In the genomic region with DNA sequence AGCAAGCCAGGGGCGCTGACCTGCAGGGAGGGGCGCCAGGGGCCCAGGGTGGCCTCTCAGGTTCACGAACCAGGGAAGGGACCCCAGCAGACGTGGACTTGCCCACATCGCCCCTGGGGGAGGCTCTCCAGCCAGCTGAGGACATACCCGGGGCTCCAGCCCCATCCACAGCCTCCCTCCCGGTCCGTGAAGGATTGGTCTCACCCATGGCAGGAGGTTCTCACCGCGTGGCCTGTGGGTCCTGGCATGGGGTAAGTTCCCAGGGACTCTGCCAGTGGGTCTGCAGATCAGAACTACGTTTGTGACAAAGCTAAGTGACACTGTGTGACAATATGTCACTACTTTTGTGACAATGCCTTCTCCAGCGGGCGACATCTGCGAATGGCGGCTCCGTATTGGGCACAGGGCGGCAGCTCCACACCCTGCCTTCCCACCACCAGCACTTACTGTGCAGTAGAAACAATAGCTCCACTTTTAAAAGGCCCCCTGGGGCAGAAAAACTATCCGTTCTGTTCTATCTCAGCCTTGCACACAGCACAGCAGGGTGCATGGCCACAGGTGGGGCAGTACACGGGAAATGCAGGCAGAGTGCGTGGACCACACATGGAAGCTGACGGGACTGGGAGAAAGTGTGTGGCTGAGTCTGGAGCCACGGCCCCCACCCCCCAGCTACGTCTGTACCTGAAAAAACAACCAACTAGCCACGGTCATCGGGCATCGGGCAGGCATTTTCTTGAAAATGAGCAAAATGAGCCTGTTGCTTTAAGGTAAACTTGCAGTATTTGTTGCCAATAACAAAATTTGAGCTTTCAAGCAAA, we compare ENCODE assay signal across 2 cellular contexts.
TF ChIP-seq lines count a peak whose summit lies in the region.

No MANE protein-coding gene starts in this region.

TF ChIP-seq in HEK293, 187 proteins besides CTCF, POLR2A, EP300 and RAD21 (continued from another document and continues in another):
- TF ChIP-seq, protein P1, sequence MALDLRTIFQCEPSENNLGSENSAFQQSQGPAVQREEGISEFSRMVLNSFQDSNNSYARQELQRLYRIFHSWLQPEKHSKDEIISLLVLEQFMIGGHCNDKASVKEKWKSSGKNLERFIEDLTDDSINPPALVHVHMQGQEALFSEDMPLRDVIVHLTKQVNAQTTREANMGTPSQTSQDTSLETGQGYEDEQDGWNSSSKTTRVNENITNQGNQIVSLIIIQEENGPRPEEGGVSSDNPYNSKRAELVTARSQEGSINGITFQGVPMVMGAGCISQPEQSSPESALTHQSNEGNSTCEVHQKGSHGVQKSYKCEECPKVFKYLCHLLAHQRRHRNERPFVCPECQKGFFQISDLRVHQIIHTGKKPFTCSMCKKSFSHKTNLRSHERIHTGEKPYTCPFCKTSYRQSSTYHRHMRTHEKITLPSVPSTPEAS (tag by site-specific recombination; IDR thresholded peaks at IDR 0.05), result no peak
- TF ChIP-seq ZNF354C (tag by site-specific recombination; IDR thresholded peaks at IDR 0.05; ENCODE audit: borderline replicate concordance, low read depth) (no peak), ZNF248 (tag by site-specific recombination; IDR thresholded peaks at IDR 0.05) (no peak), ZNF571 (tag by site-specific recombination; IDR thresholded peaks at IDR 0.05) (no peak), ZNF394 (tag by site-specific recombination; IDR thresholded peaks at IDR 0.05; ENCODE audit: borderline replicate concordance) (no peak), WT1 (tag by site-specific recombination; IDR thresholded peaks at IDR 0.05) (no peak), GFI1B (tag by site-specific recombination; IDR thresholded peaks at IDR 0.05) (no peak), ZNF561 (tag by site-specific recombination; IDR thresholded peaks at IDR 0.05; ENCODE audit: borderline replicate concordance) (no peak), TRIM28 (IDR thresholded peaks at IDR 0.05; ENCODE audit: borderline replicate concordance, low read length) (no peak), ZNF621 (tag by site-specific recombination; IDR thresholded peaks at IDR 0.05) (no peak), ZNF510 (tag by site-specific recombination; IDR thresholded peaks at IDR 0.05; ENCODE audit: insufficient replicate concordance) (no peak), MYNN (tag by site-specific recombination; IDR thresholded peaks at IDR 0.05; ENCODE audit: borderline replicate concordance) (no peak), SCRT1 (tag by site-specific recombination; IDR thresholded peaks at IDR 0.05; ENCODE audit: borderline replicate concordance) (peak; percentile 52; the same call in 1 of the 2 replicates), ZBTB20 (tag by site-specific recombination; IDR thresholded peaks at IDR 0.05) (no peak), ZIC2 (tag by site-specific recombination; IDR thresholded peaks at IDR 0.05) (peak; percentile 41; the same call in 1 of the 2 replicates), ZNF785 (tag by site-specific recombination; IDR thresholded peaks at IDR 0.05) (no peak), SCRT2 (tag by site-specific recombination; IDR thresholded peaks at IDR 0.05) (peak; percentile 74)
- TF ChIP-seq, protein P2, sequence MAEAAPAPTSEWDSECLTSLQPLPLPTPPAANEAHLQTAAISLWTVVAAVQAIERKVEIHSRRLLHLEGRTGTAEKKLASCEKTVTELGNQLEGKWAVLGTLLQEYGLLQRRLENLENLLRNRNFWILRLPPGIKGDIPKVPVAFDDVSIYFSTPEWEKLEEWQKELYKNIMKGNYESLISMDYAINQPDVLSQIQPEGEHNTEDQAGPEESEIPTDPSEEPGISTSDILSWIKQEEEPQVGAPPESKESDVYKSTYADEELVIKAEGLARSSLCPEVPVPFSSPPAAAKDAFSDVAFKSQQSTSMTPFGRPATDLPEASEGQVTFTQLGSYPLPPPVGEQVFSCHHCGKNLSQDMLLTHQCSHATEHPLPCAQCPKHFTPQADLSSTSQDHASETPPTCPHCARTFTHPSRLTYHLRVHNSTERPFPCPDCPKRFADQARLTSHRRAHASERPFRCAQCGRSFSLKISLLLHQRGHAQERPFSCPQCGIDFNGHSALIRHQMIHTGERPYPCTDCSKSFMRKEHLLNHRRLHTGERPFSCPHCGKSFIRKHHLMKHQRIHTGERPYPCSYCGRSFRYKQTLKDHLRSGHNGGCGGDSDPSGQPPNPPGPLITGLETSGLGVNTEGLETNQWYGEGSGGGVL (tag by site-specific recombination; IDR thresholded peaks at IDR 0.05), result no peak
- TF ChIP-seq, protein P3, sequence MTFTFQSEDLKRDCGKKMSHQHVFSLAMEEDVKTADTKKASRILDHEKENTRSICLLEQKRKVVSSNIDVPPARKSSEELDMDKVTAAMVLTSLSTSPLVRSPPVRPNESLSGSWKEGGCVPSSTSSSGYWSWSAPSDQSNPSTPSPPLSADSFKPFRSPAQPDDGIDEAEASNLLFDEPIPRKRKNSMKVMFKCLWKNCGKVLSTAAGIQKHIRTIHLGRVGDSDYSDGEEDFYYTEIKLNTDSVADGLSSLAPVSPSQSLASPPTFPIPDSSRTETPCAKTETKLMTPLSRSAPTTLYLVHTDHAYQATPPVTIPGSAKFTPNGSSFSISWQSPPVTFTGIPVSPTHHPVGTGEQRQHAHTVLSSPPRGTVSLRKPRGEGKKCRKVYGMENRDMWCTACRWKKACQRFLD (tag by site-specific recombination; IDR thresholded peaks at IDR 0.05), result no peak
- TF ChIP-seq, protein P4, sequence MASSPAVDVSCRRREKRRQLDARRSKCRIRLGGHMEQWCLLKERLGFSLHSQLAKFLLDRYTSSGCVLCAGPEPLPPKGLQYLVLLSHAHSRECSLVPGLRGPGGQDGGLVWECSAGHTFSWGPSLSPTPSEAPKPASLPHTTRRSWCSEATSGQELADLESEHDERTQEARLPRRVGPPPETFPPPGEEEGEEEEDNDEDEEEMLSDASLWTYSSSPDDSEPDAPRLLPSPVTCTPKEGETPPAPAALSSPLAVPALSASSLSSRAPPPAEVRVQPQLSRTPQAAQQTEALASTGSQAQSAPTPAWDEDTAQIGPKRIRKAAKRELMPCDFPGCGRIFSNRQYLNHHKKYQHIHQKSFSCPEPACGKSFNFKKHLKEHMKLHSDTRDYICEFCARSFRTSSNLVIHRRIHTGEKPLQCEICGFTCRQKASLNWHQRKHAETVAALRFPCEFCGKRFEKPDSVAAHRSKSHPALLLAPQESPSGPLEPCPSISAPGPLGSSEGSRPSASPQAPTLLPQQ (tag by site-specific recombination; IDR thresholded peaks at IDR 0.05), result no peak

TF ChIP-seq in H1, 55 proteins besides CTCF, POLR2A, EP300 and RAD21 (continued from another document):
- TF ChIP-seq, protein P5, sequence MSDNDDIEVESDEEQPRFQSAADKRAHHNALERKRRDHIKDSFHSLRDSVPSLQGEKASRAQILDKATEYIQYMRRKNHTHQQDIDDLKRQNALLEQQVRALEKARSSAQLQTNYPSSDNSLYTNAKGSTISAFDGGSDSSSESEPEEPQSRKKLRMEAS (IDR thresholded peaks at IDR 0.05), result no peak
- TF ChIP-seq TCF12 (IDR thresholded peaks at IDR 0.05; ENCODE audit: low read depth, low read length) (no peak), GTF2F1 (IDR thresholded peaks at IDR 0.05; ENCODE audit: borderline replicate concordance, low read depth, low read length) (no peak), KDM1A (IDR thresholded peaks at IDR 0.05; ENCODE audit: borderline replicate concordance, low read length) (no peak)
- TF ChIP-seq, protein P6, sequence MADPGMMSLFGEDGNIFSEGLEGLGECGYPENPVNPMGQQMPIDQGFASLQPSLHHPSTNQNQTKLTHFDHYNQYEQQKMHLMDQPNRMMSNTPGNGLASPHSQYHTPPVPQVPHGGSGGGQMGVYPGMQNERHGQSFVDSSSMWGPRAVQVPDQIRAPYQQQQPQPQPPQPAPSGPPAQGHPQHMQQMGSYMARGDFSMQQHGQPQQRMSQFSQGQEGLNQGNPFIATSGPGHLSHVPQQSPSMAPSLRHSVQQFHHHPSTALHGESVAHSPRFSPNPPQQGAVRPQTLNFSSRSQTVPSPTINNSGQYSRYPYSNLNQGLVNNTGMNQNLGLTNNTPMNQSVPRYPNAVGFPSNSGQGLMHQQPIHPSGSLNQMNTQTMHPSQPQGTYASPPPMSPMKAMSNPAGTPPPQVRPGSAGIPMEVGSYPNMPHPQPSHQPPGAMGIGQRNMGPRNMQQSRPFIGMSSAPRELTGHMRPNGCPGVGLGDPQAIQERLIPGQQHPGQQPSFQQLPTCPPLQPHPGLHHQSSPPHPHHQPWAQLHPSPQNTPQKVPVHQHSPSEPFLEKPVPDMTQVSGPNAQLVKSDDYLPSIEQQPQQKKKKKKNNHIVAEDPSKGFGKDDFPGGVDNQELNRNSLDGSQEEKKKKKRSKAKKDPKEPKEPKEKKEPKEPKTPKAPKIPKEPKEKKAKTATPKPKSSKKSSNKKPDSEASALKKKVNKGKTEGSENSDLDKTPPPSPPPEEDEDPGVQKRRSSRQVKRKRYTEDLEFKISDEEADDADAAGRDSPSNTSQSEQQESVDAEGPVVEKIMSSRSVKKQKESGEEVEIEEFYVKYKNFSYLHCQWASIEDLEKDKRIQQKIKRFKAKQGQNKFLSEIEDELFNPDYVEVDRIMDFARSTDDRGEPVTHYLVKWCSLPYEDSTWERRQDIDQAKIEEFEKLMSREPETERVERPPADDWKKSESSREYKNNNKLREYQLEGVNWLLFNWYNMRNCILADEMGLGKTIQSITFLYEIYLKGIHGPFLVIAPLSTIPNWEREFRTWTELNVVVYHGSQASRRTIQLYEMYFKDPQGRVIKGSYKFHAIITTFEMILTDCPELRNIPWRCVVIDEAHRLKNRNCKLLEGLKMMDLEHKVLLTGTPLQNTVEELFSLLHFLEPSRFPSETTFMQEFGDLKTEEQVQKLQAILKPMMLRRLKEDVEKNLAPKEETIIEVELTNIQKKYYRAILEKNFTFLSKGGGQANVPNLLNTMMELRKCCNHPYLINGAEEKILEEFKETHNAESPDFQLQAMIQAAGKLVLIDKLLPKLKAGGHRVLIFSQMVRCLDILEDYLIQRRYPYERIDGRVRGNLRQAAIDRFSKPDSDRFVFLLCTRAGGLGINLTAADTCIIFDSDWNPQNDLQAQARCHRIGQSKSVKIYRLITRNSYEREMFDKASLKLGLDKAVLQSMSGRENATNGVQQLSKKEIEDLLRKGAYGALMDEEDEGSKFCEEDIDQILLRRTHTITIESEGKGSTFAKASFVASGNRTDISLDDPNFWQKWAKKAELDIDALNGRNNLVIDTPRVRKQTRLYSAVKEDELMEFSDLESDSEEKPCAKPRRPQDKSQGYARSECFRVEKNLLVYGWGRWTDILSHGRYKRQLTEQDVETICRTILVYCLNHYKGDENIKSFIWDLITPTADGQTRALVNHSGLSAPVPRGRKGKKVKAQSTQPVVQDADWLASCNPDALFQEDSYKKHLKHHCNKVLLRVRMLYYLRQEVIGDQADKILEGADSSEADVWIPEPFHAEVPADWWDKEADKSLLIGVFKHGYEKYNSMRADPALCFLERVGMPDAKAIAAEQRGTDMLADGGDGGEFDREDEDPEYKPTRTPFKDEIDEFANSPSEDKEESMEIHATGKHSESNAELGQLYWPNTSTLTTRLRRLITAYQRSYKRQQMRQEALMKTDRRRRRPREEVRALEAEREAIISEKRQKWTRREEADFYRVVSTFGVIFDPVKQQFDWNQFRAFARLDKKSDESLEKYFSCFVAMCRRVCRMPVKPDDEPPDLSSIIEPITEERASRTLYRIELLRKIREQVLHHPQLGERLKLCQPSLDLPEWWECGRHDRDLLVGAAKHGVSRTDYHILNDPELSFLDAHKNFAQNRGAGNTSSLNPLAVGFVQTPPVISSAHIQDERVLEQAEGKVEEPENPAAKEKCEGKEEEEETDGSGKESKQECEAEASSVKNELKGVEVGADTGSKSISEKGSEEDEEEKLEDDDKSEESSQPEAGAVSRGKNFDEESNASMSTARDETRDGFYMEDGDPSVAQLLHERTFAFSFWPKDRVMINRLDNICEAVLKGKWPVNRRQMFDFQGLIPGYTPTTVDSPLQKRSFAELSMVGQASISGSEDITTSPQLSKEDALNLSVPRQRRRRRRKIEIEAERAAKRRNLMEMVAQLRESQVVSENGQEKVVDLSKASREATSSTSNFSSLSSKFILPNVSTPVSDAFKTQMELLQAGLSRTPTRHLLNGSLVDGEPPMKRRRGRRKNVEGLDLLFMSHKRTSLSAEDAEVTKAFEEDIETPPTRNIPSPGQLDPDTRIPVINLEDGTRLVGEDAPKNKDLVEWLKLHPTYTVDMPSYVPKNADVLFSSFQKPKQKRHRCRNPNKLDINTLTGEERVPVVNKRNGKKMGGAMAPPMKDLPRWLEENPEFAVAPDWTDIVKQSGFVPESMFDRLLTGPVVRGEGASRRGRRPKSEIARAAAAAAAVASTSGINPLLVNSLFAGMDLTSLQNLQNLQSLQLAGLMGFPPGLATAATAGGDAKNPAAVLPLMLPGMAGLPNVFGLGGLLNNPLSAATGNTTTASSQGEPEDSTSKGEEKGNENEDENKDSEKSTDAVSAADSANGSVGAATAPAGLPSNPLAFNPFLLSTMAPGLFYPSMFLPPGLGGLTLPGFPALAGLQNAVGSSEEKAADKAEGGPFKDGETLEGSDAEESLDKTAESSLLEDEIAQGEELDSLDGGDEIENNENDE (IDR thresholded peaks at IDR 0.05; ENCODE audit: insufficient replicate concordance, low read length), result no peak
- TF ChIP-seq, protein P7, sequence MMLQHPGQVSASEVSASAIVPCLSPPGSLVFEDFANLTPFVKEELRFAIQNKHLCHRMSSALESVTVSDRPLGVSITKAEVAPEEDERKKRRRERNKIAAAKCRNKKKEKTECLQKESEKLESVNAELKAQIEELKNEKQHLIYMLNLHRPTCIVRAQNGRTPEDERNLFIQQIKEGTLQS (IDR thresholded peaks at IDR 0.05; ENCODE audit: insufficient read depth, low read depth, low read length), result no peak
TF ChIP-seq in H1: peak in this region for 0.
